In the genomic region with DNA sequence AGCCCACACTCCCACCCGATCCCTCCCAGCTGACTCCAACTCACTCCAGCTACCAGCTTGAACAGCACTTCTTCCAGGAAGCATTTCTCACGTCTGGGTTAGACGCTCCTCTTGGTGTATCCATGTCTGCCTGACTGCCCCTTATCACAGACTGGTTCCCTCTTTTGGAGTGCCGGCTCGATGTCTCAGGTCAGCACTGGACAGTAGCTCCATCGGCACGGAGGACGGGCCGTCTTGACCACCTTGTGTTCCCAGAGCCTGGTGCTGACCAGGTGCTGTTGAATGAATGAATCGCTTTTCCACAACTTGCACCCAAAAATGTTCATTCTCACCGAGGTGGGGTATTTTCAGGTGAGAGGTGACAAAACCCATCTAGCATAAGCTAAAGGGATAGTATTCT, we compare ENCODE assay signal across 19 cellular contexts.
DNase-seq lines count a peak whose midpoint lies in the region; ATAC-seq and TF ChIP-seq lines count a peak whose summit lies in the region.
"Had no signal": no experiment of that assay in that cellular context is flagged by ENCODE, and none has a peak within 500 bp of the region (broad histone marks: within the 10 kb centered on the region; RNA-seq: fewer than 3 reads in every experiment).

No MANE protein-coding gene starts in this region.

- H3K4me1 Mint-ChIP-seq in WTC11 = peaks cover 39% of the 10 kb centered on the region
- H3K4me1 Mint-ChIP-seq in endothelial cell (ENCODE audit: unreplicated experiment) = peaks cover 2% of the 10 kb centered on the region
- peaks cover 13% of the 10 kb centered on the region for H3K4me1 Mint-ChIP-seq in type B pancreatic cell (ENCODE audit: unreplicated experiment)

- H3K9me3 ChIP-seq in HEK293 (ENCODE audit: control insufficient read depth, insufficient read depth, low read depth, low read length) = no peaks in the 10 kb centered on the region
- H3K9me3 ChIP-seq in effector memory CD4-positive, alpha-beta T cell (ENCODE audit: control insufficient read depth, low read length) = no peaks in the 10 kb centered on the region
- H3K9me3 ChIP-seq: HAP-1 had no signal

- ATAC-seq in WTC11 (no peak), HG03135 (IDR thresholded peaks at IDR 0.05; ENCODE audit: unreplicated experiment) (no peak)

- H3K27ac Mint-ChIP-seq in WTC11 (peak overlapping the region; percentile 65), endothelial cell (ENCODE audit: unreplicated experiment) (peak overlapping the region; percentile 53), type B pancreatic cell (peak overlapping the region; percentile 83)

- H3K27me3 ChIP-seq in effector memory CD4-positive, alpha-beta T cell (replicated peaks; ENCODE audit: control insufficient read depth, insufficient read depth, low read length, poor library complexity, severe bottlenecking) = no peaks in the 10 kb centered on the region

- no peak for DNase-seq in WTC11 (ENCODE audit: low spot score)
- no peak for DNase-seq in endothelial cell (ENCODE audit: low spot score)
- DNase-seq in type B pancreatic cell (ENCODE audit: extremely low spot score, unreplicated experiment) = no peak
- DNase-seq in hepatic stellate cell (ENCODE audit: low spot score) = no peak
- no peak for DNase-seq in effector memory CD4-positive, alpha-beta T cell
- DNase-seq: AML-193; CD4-positive, CD25-positive, alpha-beta regulatory T cell; COR-L47; DMS 273 treated with DMSO at 0.1 percent for 48 hours; KBM-7; NCI-H1417; NCI-H1930; NCI-H226; NCI-H524 treated with DMSO at 0.1 percent for 48 hours; SHP77 had no signal

- POLR2A ChIA-PET in HEK293 (lab: Yijun Ruan, JAX) (interaction anchor here (0.7 kb wide), 1 partner anchor 71 kb away, joined by 4 read pairs; no protein-coding TSS in a partner anchor), WTC11 (lab: Charles Lee) (no interaction called here)

- no peak overlapping the region for H3K4me3 ChIP-seq in HEK293 (ENCODE audit: low read depth, low read length)
- H3K4me3 ChIP-seq in effector memory CD4-positive, alpha-beta T cell (ENCODE audit: insufficient read depth, low read depth, low read length, poor library complexity, severe bottlenecking) = no peak overlapping the region
- H3K4me3 ChIP-seq: HAP-1, SK-N-MC had no signal

- H3K9me3 Mint-ChIP-seq in WTC11 (no peaks in the 10 kb centered on the region), endothelial cell (ENCODE audit: unreplicated experiment) (peaks cover 8% of the 10 kb centered on the region), type B pancreatic cell (no peaks in the 10 kb centered on the region)
- H3K9me3 Mint-ChIP-seq: CD4-positive, CD25-positive, alpha-beta regulatory T cell had no signal

- H3K4me3 Mint-ChIP-seq in WTC11 (no peak overlapping the region), endothelial cell (ENCODE audit: unreplicated experiment) (no peak overlapping the region), type B pancreatic cell (no peak overlapping the region)
- H3K4me3 Mint-ChIP-seq: CD4-positive, CD25-positive, alpha-beta regulatory T cell had no signal

- H3K4me1 ChIP-seq in HEK293 (ENCODE audit: control insufficient read depth, insufficient read depth, low read length) = no peaks in the 10 kb centered on the region; the same call in 1 of the 2 replicates
- no peaks in the 10 kb centered on the region for H3K4me1 ChIP-seq in effector memory CD4-positive, alpha-beta T cell (ENCODE audit: control insufficient read depth, insufficient read depth, low read length, poor library complexity, severe bottlenecking)

- CTCF ChIA-PET in HEK293 (lab: Yijun Ruan, JAX) (interaction anchor here (0.6 kb wide), 1 partner anchor 16 kb away, joined by 5 read pairs; no protein-coding TSS in a partner anchor), WTC11 (lab: Charles Lee) (interaction anchor here (1.8 kb wide), 1 partner anchor 64 kb away, joined by 6 read pairs; no protein-coding TSS in a partner anchor)

- TF ChIP-seq CTCF in HEK293 (tag by site-specific recombination; IDR thresholded peaks at IDR 0.05) (no peak), WTC11 (IDR thresholded peaks at IDR 0.05) (no peak), endothelial cell (IDR thresholded peaks at IDR 0.05; ENCODE audit: unreplicated experiment) (no peak), type B pancreatic cell (conservative IDR thresholded peaks at IDR 0.05) (no peak)

- no peaks in the 10 kb centered on the region for H3K36me3 Mint-ChIP-seq in WTC11
- no peaks in the 10 kb centered on the region for H3K36me3 Mint-ChIP-seq in endothelial cell (ENCODE audit: low read depth, unreplicated experiment)
- no peaks in the 10 kb centered on the region for H3K36me3 Mint-ChIP-seq in type B pancreatic cell

- no peaks in the 10 kb centered on the region for H3K36me3 ChIP-seq in HEK293 (ENCODE audit: control insufficient read depth in 2 of 2, insufficient read depth in 1 of 2, low read length in 2 of 2)
- H3K36me3 ChIP-seq in effector memory CD4-positive, alpha-beta T cell (ENCODE audit: control insufficient read depth, insufficient read depth, low read length) = no peaks in the 10 kb centered on the region
- H3K36me3 ChIP-seq: HAP-1 had no signal

- H3K27ac ChIP-seq in HEK293 (ENCODE audit: extremely low read depth, low read depth, low read length) = no peak overlapping the region
- H3K27ac ChIP-seq in effector memory CD4-positive, alpha-beta T cell (ENCODE audit: insufficient read depth, low read length, poor library complexity, severe bottlenecking) = no peak overlapping the region
- H3K27ac ChIP-seq: SK-N-MC had no signal

- H3K27me3 Mint-ChIP-seq in WTC11 (ENCODE audit: low read depth) (peaks cover 18% of the 10 kb centered on the region), endothelial cell (ENCODE audit: unreplicated experiment) (peaks cover 3% of the 10 kb centered on the region), type B pancreatic cell (no peaks in the 10 kb centered on the region)
- H3K27me3 Mint-ChIP-seq: CD4-positive, CD25-positive, alpha-beta regulatory T cell had no signal

TF ChIP-seq in HEK293, 187 proteins besides CTCF, POLR2A, EP300 and RAD21:
- TF ChIP-seq ZNF341 (tag by site-specific recombination; IDR thresholded peaks at IDR 0.05; ENCODE audit: low read depth) (peak; percentile 50), ZNF324 (tag by site-specific recombination; IDR thresholded peaks at IDR 0.05) (no peak)

TF ChIP-seq in WTC11, 78 proteins besides CTCF, POLR2A, EP300 and RAD21:
- TF ChIP-seq ZNF138 (CRISPR knock-in tag; conservative IDR thresholded peaks at IDR 0.05) (no peak), TEAD1 (CRISPR knock-in tag; IDR thresholded peaks at IDR 0.05) (no peak), ZNF396 (CRISPR knock-in tag; IDR thresholded peaks at IDR 0.05; ENCODE audit: borderline replicate concordance) (no peak), ZNF423 (CRISPR knock-in tag; IDR thresholded peaks at IDR 0.05) (no peak)
- TF ChIP-seq, protein P1, sequence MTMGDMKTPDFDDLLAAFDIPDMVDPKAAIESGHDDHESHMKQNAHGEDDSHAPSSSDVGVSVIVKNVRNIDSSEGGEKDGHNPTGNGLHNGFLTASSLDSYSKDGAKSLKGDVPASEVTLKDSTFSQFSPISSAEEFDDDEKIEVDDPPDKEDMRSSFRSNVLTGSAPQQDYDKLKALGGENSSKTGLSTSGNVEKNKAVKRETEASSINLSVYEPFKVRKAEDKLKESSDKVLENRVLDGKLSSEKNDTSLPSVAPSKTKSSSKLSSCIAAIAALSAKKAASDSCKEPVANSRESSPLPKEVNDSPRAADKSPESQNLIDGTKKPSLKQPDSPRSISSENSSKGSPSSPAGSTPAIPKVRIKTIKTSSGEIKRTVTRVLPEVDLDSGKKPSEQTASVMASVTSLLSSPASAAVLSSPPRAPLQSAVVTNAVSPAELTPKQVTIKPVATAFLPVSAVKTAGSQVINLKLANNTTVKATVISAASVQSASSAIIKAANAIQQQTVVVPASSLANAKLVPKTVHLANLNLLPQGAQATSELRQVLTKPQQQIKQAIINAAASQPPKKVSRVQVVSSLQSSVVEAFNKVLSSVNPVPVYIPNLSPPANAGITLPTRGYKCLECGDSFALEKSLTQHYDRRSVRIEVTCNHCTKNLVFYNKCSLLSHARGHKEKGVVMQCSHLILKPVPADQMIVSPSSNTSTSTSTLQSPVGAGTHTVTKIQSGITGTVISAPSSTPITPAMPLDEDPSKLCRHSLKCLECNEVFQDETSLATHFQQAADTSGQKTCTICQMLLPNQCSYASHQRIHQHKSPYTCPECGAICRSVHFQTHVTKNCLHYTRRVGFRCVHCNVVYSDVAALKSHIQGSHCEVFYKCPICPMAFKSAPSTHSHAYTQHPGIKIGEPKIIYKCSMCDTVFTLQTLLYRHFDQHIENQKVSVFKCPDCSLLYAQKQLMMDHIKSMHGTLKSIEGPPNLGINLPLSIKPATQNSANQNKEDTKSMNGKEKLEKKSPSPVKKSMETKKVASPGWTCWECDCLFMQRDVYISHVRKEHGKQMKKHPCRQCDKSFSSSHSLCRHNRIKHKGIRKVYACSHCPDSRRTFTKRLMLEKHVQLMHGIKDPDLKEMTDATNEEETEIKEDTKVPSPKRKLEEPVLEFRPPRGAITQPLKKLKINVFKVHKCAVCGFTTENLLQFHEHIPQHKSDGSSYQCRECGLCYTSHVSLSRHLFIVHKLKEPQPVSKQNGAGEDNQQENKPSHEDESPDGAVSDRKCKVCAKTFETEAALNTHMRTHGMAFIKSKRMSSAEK (CRISPR knock-in tag; IDR thresholded peaks at IDR 0.05; ENCODE audit: borderline replicate concordance) = no peak
- TF ChIP-seq, protein P2, sequence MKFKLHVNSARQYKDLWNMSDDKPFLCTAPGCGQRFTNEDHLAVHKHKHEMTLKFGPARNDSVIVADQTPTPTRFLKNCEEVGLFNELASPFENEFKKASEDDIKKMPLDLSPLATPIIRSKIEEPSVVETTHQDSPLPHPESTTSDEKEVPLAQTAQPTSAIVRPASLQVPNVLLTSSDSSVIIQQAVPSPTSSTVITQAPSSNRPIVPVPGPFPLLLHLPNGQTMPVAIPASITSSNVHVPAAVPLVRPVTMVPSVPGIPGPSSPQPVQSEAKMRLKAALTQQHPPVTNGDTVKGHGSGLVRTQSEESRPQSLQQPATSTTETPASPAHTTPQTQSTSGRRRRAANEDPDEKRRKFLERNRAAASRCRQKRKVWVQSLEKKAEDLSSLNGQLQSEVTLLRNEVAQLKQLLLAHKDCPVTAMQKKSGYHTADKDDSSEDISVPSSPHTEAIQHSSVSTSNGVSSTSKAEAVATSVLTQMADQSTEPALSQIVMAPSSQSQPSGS (CRISPR knock-in tag; IDR thresholded peaks at IDR 0.05; ENCODE audit: borderline replicate concordance, low read depth) = no peak
